ENCODE assay signal across 9 cellular contexts in the genomic region with DNA sequence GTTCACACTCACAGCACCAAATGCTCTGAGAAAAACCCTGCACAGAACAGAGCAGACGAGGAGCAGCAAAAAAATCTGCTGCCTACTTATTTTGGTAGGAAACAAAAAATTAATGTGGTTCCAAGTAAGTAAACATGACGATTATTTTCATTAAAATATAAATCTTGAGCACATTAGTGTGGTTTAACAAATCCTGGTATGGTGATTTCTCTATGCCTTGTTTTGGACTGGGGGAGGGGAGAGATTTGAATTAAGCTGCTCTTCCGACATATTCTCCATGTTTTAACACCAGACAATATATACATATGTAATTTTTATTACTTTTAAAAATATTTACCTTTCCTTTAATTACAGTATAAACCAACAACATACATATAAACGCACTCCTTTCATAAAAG. TPM values are rescaled to one million over a fixed set of nuclear protein-coding genes. Genes with fewer than 3 reads are reported as not detected.
DNase-seq lines count a peak whose midpoint lies in the region; FAIRE-seq and TF ChIP-seq lines count a peak whose summit lies in the region.
"Had no signal": no experiment of that assay in that cellular context is flagged by ENCODE, and none has a peak within 500 bp of the region (broad histone marks: within the 10 kb centered on the region; RNA-seq: fewer than 3 reads in every experiment).

No MANE protein-coding gene starts in this region.

- H3K9ac ChIP-seq in fibroblast of lung (ENCODE audit: insufficient read depth, low read length) (peak overlapping the region; percentile 91), rectal smooth muscle tissue (ENCODE audit: low read length) (peak overlapping the region; percentile 95)

- H4K20me1 ChIP-seq in fibroblast of lung (ENCODE audit: control insufficient read depth, extremely low read depth, insufficient read depth, low read length), result no peaks in the 10 kb centered on the region

- FAIRE-seq in G401.6 (lab: Jason Lieb, UNC), result peak; percentile 63

- peak overlapping the region; percentile 80 to 95 (median 90) for H3K4me3 ChIP-seq in fibroblast of lung (replicated peaks in 1 of 4; ENCODE audit: control extremely low read depth in 1 of 4, insufficient read depth in 1 of 4, low read depth in 3 of 4, low read length in 4 of 4)
- H3K4me3 ChIP-seq in rectal smooth muscle tissue (ENCODE audit: low read length), result peak overlapping the region; percentile 85

- no peak for TF ChIP-seq CTCF in fibroblast of lung (conservative IDR thresholded peaks at IDR 0.05 in 1 of 2, IDR thresholded peaks at IDR 0.05 in 1 of 2; ENCODE audit: low read depth in 1 of 2, low read length in 2 of 2)

- no peak overlapping the region for H2AFZ ChIP-seq in fibroblast of lung (ENCODE audit: low read length)

- peaks cover 4% of the 10 kb centered on the region for H3K4me1 ChIP-seq in fibroblast of lung (ENCODE audit: control insufficient read depth, extremely low read depth, insufficient read depth, low read length)
- peaks cover 6% of the 10 kb centered on the region for H3K4me1 ChIP-seq in rectal smooth muscle tissue (ENCODE audit: control insufficient read depth, insufficient read depth, low read length)

- no peaks in the 10 kb centered on the region for H3K36me3 ChIP-seq in fibroblast of lung (ENCODE audit: control insufficient read depth, insufficient read depth, low read length)
- no peaks in the 10 kb centered on the region for H3K36me3 ChIP-seq in rectal smooth muscle tissue (ENCODE audit: control insufficient read depth, insufficient read depth, low read length)

- H3K27ac ChIP-seq in fibroblast of lung (ENCODE audit: insufficient read depth, low read length) (peak overlapping the region; percentile 99), rectal smooth muscle tissue (ENCODE audit: low read depth, low read length) (peak overlapping the region; percentile 96)

- no peaks in the 10 kb centered on the region for H3K27me3 ChIP-seq in fibroblast of lung (ENCODE audit: control insufficient read depth, insufficient read depth, low read length)
- no peaks in the 10 kb centered on the region for H3K27me3 ChIP-seq in rectal smooth muscle tissue (ENCODE audit: control insufficient read depth, insufficient read depth, low read length)

- no peaks in the 10 kb centered on the region for H3K9me3 ChIP-seq in fibroblast of lung (ENCODE audit: control insufficient read depth, insufficient read depth, low read depth, low read length)

- H3K79me2 ChIP-seq in fibroblast of lung (ENCODE audit: control insufficient read depth, insufficient read depth, low read length), result peaks cover 61% of the 10 kb centered on the region

- H3K4me2 ChIP-seq in fibroblast of lung (ENCODE audit: extremely low read depth, insufficient read depth, low read length), result peak overlapping the region; percentile 88

- DNase-seq in RKO (ENCODE audit: low spot score) (peak; percentile 56), fibroblast of lung (ENCODE audit: low read depth in 2 of 2) (peak; percentile 20 to 33), 8988T (no peak), D341Med (ENCODE audit: low spot score) (no peak), mucosa of gallbladder (ENCODE audit: low spot score) (no peak), T-helper 9 cell (no peak)
- DNase-seq: NCI-H1105 had no signal

RNA-seq across cellular contexts. Expression of a gene that starts 1.8 kb away (rescaled TPM):
- total RNA-seq in fibroblast of lung, result 196 and 262 TPM in 2 replicates
- 120 TPM in 2 replicates for polyA plus RNA-seq in fibroblast of lung
- polyA plus RNA-seq in fibroblast of lung (2012), result 83.5 and 87.6 TPM in 2 replicates
- 41.6 and 46.6 TPM in 2 replicates for polyA minus RNA-seq in fibroblast of lung (ENCODE audit: low replicate concordance)
- total RNA-seq in mucosa of gallbladder, result 61.0 TPM

Comparison
In these comparisons a context has a peak if more than half of its experiments do, and no peak if none do; other contexts are left out.
1. DNase-seq: peak in RKO (single experiment) and fibroblast of lung (2 of 2); none in 8988T (single experiment), D341Med (single experiment), mucosa of gallbladder (single experiment) and T-helper 9 cell (single experiment).